ENCODE assay signal across 8 cellular contexts in genomic region chr1:167221126-167221803, GRCh38. TPM values are rescaled to one million over a fixed set of nuclear protein-coding genes. Genes with fewer than 3 reads are reported as not detected.
DNase-seq lines count a peak whose midpoint lies in the region; ATAC-seq and TF ChIP-seq lines count a peak whose summit lies in the region.

No MANE protein-coding gene starts in this region.

- H3K27me3 ChIP-seq in SJSA1 (replicated peaks) (no peaks in the 10 kb centered on the region; the same call in 1 of the 2 replicates), tibial nerve (no peaks in the 10 kb centered on the region)

- H3K36me3 ChIP-seq in SJSA1 (peaks cover 3% of the 10 kb centered on the region; the same call in 1 of the 2 replicates), mucosa of descending colon (ENCODE audit: low read depth) (no peaks in the 10 kb centered on the region), tibial nerve (no peaks in the 10 kb centered on the region)

- H3K4me3 ChIP-seq in SJSA1, result peak overlapping the region; percentile 57
- peak overlapping the region; percentile 67 for H3K4me3 ChIP-seq in mucosa of descending colon
- H3K4me3 ChIP-seq in tibial nerve, result peak overlapping the region; percentile 82 to 97 (median 94)

- peak overlapping the region; percentile 84 for H3K27ac Mint-ChIP-seq in activated naive CD4-positive, alpha-beta T cell treated with anti-CD3 and anti-CD28 coated beads for 36 hours

- TF ChIP-seq EP300 in tibial nerve (IDR thresholded peaks at IDR 0.05), result no peak

- H3K27ac ChIP-seq in SJSA1, result peak overlapping the region; percentile 68
- peak overlapping the region; percentile 97 to 100 (median 98) for H3K27ac ChIP-seq in tibial nerve

- TF ChIP-seq POLR2A in tibial nerve (IDR thresholded peaks at IDR 0.05), result no peak

- H3K9me3 Mint-ChIP-seq in activated naive CD4-positive, alpha-beta T cell treated with anti-CD3 and anti-CD28 coated beads for 36 hours, result peaks cover 2% of the 10 kb centered on the region

- CTCF ChIA-PET in activated naive CD4-positive, alpha-beta T cell treated with anti-CD3 and anti-CD28 coated beads for 36 hours (lab: Charles Lee), result interaction anchor here (0.8 to 3.8 kb wide), 16 partner anchors 11 to 319 kb away, joined by 3 to 18 read pairs (median 5); no protein-coding TSS in a partner anchor

- H3K4me1 Mint-ChIP-seq in activated naive CD4-positive, alpha-beta T cell treated with anti-CD3 and anti-CD28 coated beads for 36 hours (ENCODE audit: low read depth), result peaks cover 43% of the 10 kb centered on the region

- intact Hi-C loops in activated naive CD4-positive, alpha-beta T cell treated with anti-CD3 and anti-CD28 coated beads for 36 hours (cut with micrococcal nuclease), result loop anchor here (2.0 to 5.0 kb wide), 5 partner anchors 111 to 581 kb away; no protein-coding TSS in a partner anchor
- intact Hi-C loops in mucosa of descending colon (cut with DNase I, micrococcal nuclease), result no loop called here

- peaks cover 2% of the 10 kb centered on the region for H3K27me3 Mint-ChIP-seq in activated naive CD4-positive, alpha-beta T cell treated with anti-CD3 and anti-CD28 coated beads for 36 hours (ENCODE audit: low read depth)

- WGBS in tibial nerve, 2 donors, result 1% methylated on average over 15 to 36 of the region's 83 CpGs

- DNase-seq in activated naive CD4-positive, alpha-beta T cell treated with anti-CD3 and anti-CD28 coated beads for 36 hours, result peak; percentile 26
- no peak for DNase-seq in activated naive CD4-positive, alpha-beta T cell treated with anti-CD3 and anti-CD28 coated beads, Interleukin-2, amount 50 U/mL, for 16 hours
- DNase-seq in SJSA1 (ENCODE audit: low read depth in 1 of 2, low spot score in 2 of 2) (no peak), ecto neural progenitor cell (ENCODE audit: low spot score) (peak; percentile 74), mucosa of descending colon (peak in 1 of 3 donors; percentile 61), tibial nerve (ENCODE audit: low spot score in 2 of 2) (no peak), SIG-M5 treated with dmso at 0.1 percent for 504 hours (lab: John Stamatoyannopoulos, UW; ENCODE audit: unreplicated experiment) (no peak)

- no peak for TF ChIP-seq CTCF in mucosa of descending colon (IDR thresholded peaks at IDR 0.05)
- no peak for TF ChIP-seq CTCF in tibial nerve (IDR thresholded peaks at IDR 0.05)

- H3K9me3 ChIP-seq in SJSA1 (replicated peaks) (no peaks in the 10 kb centered on the region), mucosa of descending colon (no peaks in the 10 kb centered on the region), tibial nerve (no peaks in the 10 kb centered on the region)

- H3K4me1 ChIP-seq in SJSA1 (replicated peaks) (peaks cover 17% of the 10 kb centered on the region), mucosa of descending colon (ENCODE audit: low read depth) (peaks cover 18% of the 10 kb centered on the region), tibial nerve (peaks cover 0 to 48% (median 24%) of the 10 kb centered on the region in 4 donors)

- peak overlapping the region; percentile 99 for H3K4me3 Mint-ChIP-seq in activated naive CD4-positive, alpha-beta T cell treated with anti-CD3 and anti-CD28 coated beads for 36 hours

- peaks cover 5% of the 10 kb centered on the region for H3K36me3 Mint-ChIP-seq in activated naive CD4-positive, alpha-beta T cell treated with anti-CD3 and anti-CD28 coated beads for 36 hours (ENCODE audit: low read depth)

- ATAC-seq in HG02884 (IDR thresholded peaks at IDR 0.05; ENCODE audit: unreplicated experiment), result peak; percentile 3
- peak; percentile 19 for ATAC-seq in mucosa of descending colon

RNA-seq across cellular contexts. Expression of gene POU2F1, which starts 0.6 kb away (rescaled TPM):
- 10 to 100 TPM; 17.6 to 19.4 TPM for total RNA-seq in activated naive CD4-positive, alpha-beta T cell treated with anti-CD3 and anti-CD28 coated beads for 36 hours
- total RNA-seq in SJSA1 (2014; rRNA removed; shearing (Covaris generic)), result 2.5 and 5.0 TPM in 2 replicates
- total RNA-seq in mucosa of descending colon (10 to 100 TPM; 16.9 to 18.5 (median 18.0) TPM), tibial nerve (10 to 100 TPM; 21.0 to 33.7 (median 21.8) TPM)

Comparison
In these comparisons a context has a peak if more than half of its experiments do, and no peak if none do; other contexts are left out.
1. DNase-seq: peak in activated naive CD4-positive, alpha-beta T cell treated with anti-CD3 and anti-CD28 coated beads for 36 hours (single experiment) and ecto neural progenitor cell (single experiment); none in activated naive CD4-positive, alpha-beta T cell treated with anti-CD3 and anti-CD28 coated beads, Interleukin-2, amount 50 U/mL, for 16 hours (single experiment), SJSA1 (0 of 2), tibial nerve (0 of 2) and SIG-M5 treated with dmso at 0.1 percent for 504 hours (single experiment).
2. Peak in every context shown above with its lines, with median percentiles within 50 percentile points of each other: H3K4me3 ChIP-seq.